In the genomic region with DNA sequence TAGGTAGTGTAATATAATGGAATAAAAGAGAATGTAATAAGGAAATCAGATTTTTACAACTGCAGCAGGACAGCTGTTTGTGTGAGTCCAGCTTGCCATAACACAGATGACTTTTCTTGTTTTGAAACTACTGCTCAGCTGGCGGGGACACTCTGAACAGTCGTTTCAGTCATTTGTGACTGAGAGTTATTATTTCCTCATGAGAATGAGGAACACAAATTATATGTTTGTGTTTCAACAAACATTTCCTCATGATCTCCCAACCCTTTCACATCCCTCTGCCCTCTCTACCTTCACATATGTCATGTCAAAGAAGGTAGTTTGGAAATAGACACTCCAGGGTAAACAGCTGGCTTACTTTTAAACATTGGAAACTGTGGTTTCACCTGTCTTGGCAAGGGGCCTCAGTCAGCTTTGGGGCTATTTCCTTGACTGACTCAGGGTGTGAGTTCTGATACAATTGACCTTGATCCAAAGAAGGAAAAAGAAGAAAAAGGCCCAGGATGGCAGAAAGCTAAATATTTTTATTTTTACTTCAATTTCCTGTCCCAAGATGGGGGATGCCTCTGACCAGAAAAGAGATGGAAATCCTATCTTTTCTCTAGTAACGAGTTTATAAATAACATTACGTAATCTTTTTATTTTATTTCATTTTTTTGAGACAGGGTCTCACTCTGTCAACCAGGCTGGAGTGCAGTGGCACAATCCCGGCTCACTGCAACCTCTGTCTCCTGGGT, we compare ENCODE assay signal across 8 cellular contexts. TPM values are rescaled to one million over a fixed set of nuclear protein-coding genes. Genes with fewer than 3 reads are reported as not detected.
DNase-seq lines count a peak whose midpoint lies in the region; ATAC-seq and TF ChIP-seq lines count a peak whose summit lies in the region.

No MANE protein-coding gene starts in this region.

- H3K27ac ChIP-seq in BLaER1 (peak overlapping the region; percentile 91), right cardiac atrium (ENCODE audit: low read length) (peak overlapping the region; percentile 36), substantia nigra (ENCODE audit: low read depth, low read length, poor library complexity, severe bottlenecking) (peak overlapping the region; percentile 35)

- peak overlapping the region; percentile 76 for H3K9ac ChIP-seq in BLaER1

- H3K4me3 ChIP-seq in BLaER1 (peak overlapping the region; percentile 67), WI38 (ENCODE audit: low read depth, low read length) (peak overlapping the region; percentile 72), right cardiac atrium (ENCODE audit: low read length) (peak overlapping the region; percentile 42)

- intact Hi-C loops in right cardiac atrium (cut with DNase I) = loop anchor here in 1 of 4 donors (10.0 kb wide), 1 partner anchor 103 kb away; a partner anchor contains a TSS

- 70% methylated on average over 5 of the region's 5 CpGs for WGBS in right cardiac atrium

- H3K9me3 ChIP-seq in BLaER1 = peaks cover 16% of the 10 kb centered on the region
- no peaks in the 10 kb centered on the region for H3K9me3 ChIP-seq in right cardiac atrium (ENCODE audit: control insufficient read depth, low read length)

- TF ChIP-seq CTCF in WI38 (IDR thresholded peaks at IDR 0.05; ENCODE audit: low read depth, low read length) = no peak

- H3K4me2 ChIP-seq in BLaER1 = peak overlapping the region; percentile 90

- H3K27me3 ChIP-seq in BLaER1 = no peaks in the 10 kb centered on the region
- H3K27me3 ChIP-seq in right cardiac atrium (ENCODE audit: control insufficient read depth, insufficient read depth) = no peaks in the 10 kb centered on the region

- H3K4me1 ChIP-seq in BLaER1 = peaks cover 32% of the 10 kb centered on the region
- peaks cover 3% of the 10 kb centered on the region for H3K4me1 ChIP-seq in right cardiac atrium (ENCODE audit: control insufficient read depth, insufficient read depth, low read length)

- DNase-seq in right cardiac atrium = no peak
- DNase-seq in substantia nigra (lab: John Stamatoyannopoulos, UW) = no peak
- no peak for DNase-seq in NCI-H2171 (lab: John Stamatoyannopoulos, UW)
- no peak for DNase-seq in cerebellar nuclear complex (lab: John Stamatoyannopoulos, UW)

- no peaks in the 10 kb centered on the region for H4K20me1 ChIP-seq in BLaER1

- peak; percentile 63 for ATAC-seq in GM19397 (IDR thresholded peaks at IDR 0.05; ENCODE audit: unreplicated experiment)
- ATAC-seq in HG03457 (IDR thresholded peaks at IDR 0.05; ENCODE audit: unreplicated experiment) = peak; percentile 48
- ATAC-seq in right cardiac atrium = peak in 1 of 2 donors; percentile 12

- peaks cover 5% of the 10 kb centered on the region; the same call in 1 of the 2 replicates for H3K36me3 ChIP-seq in BLaER1

RNA-seq across cellular contexts. Expression of a gene that starts 0.6 kb away (rescaled TPM):
- total RNA-seq in right cardiac atrium = 1 to 10 TPM; 6.6 to 7.4 (median 7.1) TPM
- polyA plus RNA-seq in right cardiac atrium = 5.3 TPM

Comparison
In these comparisons a context has a peak if more than half of its experiments do, and no peak if none do; other contexts are left out.
1. H3K27ac ChIP-seq: peak in every context shown above with its lines; median percentile 91 in BLaER1; 36 in right cardiac atrium; 35 in substantia nigra.